Comparison of ENCODE assay signal across 22 cellular contexts in genomic region chr5:166991586-166991985, GRCh38. TPM values are rescaled to one million over a fixed set of nuclear protein-coding genes. Genes with fewer than 3 reads are reported as not detected.
DNase-seq lines count a peak whose midpoint lies in the region; TF ChIP-seq lines count a peak whose summit lies in the region.
"Had no signal": no experiment of that assay in that cellular context is flagged by ENCODE, and none has a peak within 500 bp of the region (broad histone marks: within the 10 kb centered on the region; RNA-seq: fewer than 3 reads in every experiment).

No MANE protein-coding gene starts in this region.

- no peaks in the 10 kb centered on the region for H3K36me3 Mint-ChIP-seq in osteocyte (ENCODE audit: unreplicated experiment)
- H3K36me3 Mint-ChIP-seq: CD14-positive monocyte; CD8-positive, alpha-beta memory T cell had no signal

- TF ChIP-seq CTCF in osteocyte (IDR thresholded peaks at IDR 0.05), result no peak

- no peaks in the 10 kb centered on the region for H3K9me3 Mint-ChIP-seq in osteocyte (ENCODE audit: unreplicated experiment)
- H3K9me3 Mint-ChIP-seq: CD4-positive, alpha-beta T cell; H9 had no signal

- peak; percentile 17 for DNase-seq in NCI-H748 (lab: John Stamatoyannopoulos, UW; ENCODE audit: unreplicated experiment)
- no peak for DNase-seq in NCI-H748 treated with DMSO at 0.1 percent for 48 hours (lab: John Stamatoyannopoulos, UW)
- peak; percentile 7 for DNase-seq in NCI-H2081 treated with DMSO at 0.1 percent for 48 hours (lab: John Stamatoyannopoulos, UW)
- DNase-seq in globus pallidus (ENCODE audit: low spot score), result peak; percentile 16
- peak; percentile 67 for DNase-seq in pons (ENCODE audit: low spot score)
- DNase-seq in dermis blood vessel endothelial cell, result no peak
- DNase-seq in substantia nigra (lab: John Stamatoyannopoulos, UW), result no peak
- DNase-seq in osteocyte (ENCODE audit: extremely low spot score, unreplicated experiment), result no peak
- DNase-seq: AML-193; BE2C; CD4-positive, alpha-beta T cell; CD8-positive, alpha-beta memory T cell; DMS 273 treated with DMSO at 0.1 percent for 48 hours; DMS79; EL; GDM1; GM23248; H9; HFFc6 had no signal

- H3K27me3 Mint-ChIP-seq in osteocyte (ENCODE audit: unreplicated experiment), result peaks cover 3% of the 10 kb centered on the region
- H3K27me3 Mint-ChIP-seq: CD4-positive, alpha-beta T cell; CD8-positive, alpha-beta memory T cell had no signal

- H3K27ac ChIP-seq in substantia nigra (ENCODE audit: low read depth, low read length, poor library complexity, severe bottlenecking), result no peak overlapping the region
- H3K27ac ChIP-seq: 22Rv1; BLaER1 treated with 17β-estradiol and CSF1 and Interleukin-3, amounts not matched to agents 10 nM and 100 nM; GM23248 had no signal

- H3K27ac Mint-ChIP-seq in osteocyte (ENCODE audit: unreplicated experiment), result no peak overlapping the region
- H3K27ac Mint-ChIP-seq: CD14-positive monocyte; CD4-positive, alpha-beta T cell; CD8-positive, alpha-beta memory T cell; HFFc6 had no signal

- H3K4me3 Mint-ChIP-seq in osteocyte (ENCODE audit: unreplicated experiment), result no peak overlapping the region
- H3K4me3 Mint-ChIP-seq: CD14-positive monocyte; CD4-positive, alpha-beta T cell; CD8-positive, alpha-beta memory T cell; H9; HFFc6 had no signal

- no peaks in the 10 kb centered on the region for H3K4me1 Mint-ChIP-seq in osteocyte (ENCODE audit: unreplicated experiment)
- H3K4me1 Mint-ChIP-seq: CD14-positive monocyte; CD8-positive, alpha-beta memory T cell had no signal

RNA-seq across cellular contexts. Expression of gene TENM2, which starts 12.8 kb away (rescaled TPM):
- total RNA-seq in dermis blood vessel endothelial cell, result under 0.01 TPM in 1 of 2 replicates, not detected in the other
- total RNA-seq in osteocyte, result 4.6 and 4.8 TPM in 2 replicates
- total RNA-seq: CD4-positive, alpha-beta T cell had no signal

Comparison
In these comparisons a context has a peak if more than half of its experiments do, and no peak if none do; other contexts are left out.
1. DNase-seq: peak in NCI-H748 (single experiment), NCI-H2081 treated with DMSO at 0.1 percent for 48 hours (single experiment), globus pallidus (single experiment) and pons (single experiment); none in NCI-H748 treated with DMSO at 0.1 percent for 48 hours (single experiment), dermis blood vessel endothelial cell (single experiment), substantia nigra (0 of 49) and osteocyte (single experiment).